Comparison of ENCODE assay signal across 8 cellular contexts in genomic region chr16:495127-495748, GRCh38. TPM values are rescaled to one million over a fixed set of nuclear protein-coding genes. Genes with fewer than 3 reads are reported as not detected.
DNase-seq lines count a peak whose midpoint lies in the region; ATAC-seq and TF ChIP-seq lines count a peak whose summit lies in the region.

No MANE protein-coding gene starts in this region.

- H3K4me1 ChIP-seq in HCT116 (ENCODE audit: control insufficient read depth in 1 of 2, insufficient read depth in 2 of 2, low read length in 2 of 2), result no peaks in the 10 kb centered on the region

- H3K9me2 ChIP-seq in HCT116 (ENCODE audit: insufficient read depth), result no peaks in the 10 kb centered on the region

- no peaks in the 10 kb centered on the region for H3K79me2 ChIP-seq in HCT116 (ENCODE audit: insufficient read depth, low read length)

- no peaks in the 10 kb centered on the region for H3K36me3 Mint-ChIP-seq in T-helper 17 cell (ENCODE audit: low read depth)

- no peak overlapping the region for H3K4me2 ChIP-seq in HCT116 (ENCODE audit: low read length)

- POLR2A ChIA-PET in HCT116 (lab: Charles Lee), result no interaction called here

- BruUV-seq in HCT116 (replicated peaks; lab: Mats Ljungman, UMichigan), result no TSS peak

- H3K27me3 ChIP-seq in HCT116 (ENCODE audit: insufficient read depth, low read length), result no peaks in the 10 kb centered on the region

- peak; percentile 84 for ATAC-seq in HCT116
- peak; percentile 27 for ATAC-seq in T-helper 17 cell
- peak; percentile 54 for ATAC-seq in stimulated activated naive CD8-positive, alpha-beta T cell treated with anti-CD3 and anti-CD28 coated beads, Interleukin-15, Interleukin-2, amounts not matched to agents 100 U/mL and 50 U/mL, for 24 hours
- no peak for ATAC-seq in HG03457 (IDR thresholded peaks at IDR 0.05; ENCODE audit: unreplicated experiment)
- ATAC-seq in HG02678 (IDR thresholded peaks at IDR 0.05; ENCODE audit: unreplicated experiment), result no peak

- no peaks in the 10 kb centered on the region for H3K9me3 ChIP-seq in HCT116 (ENCODE audit: control insufficient read depth in 1 of 2, insufficient read depth in 1 of 2, low read depth in 1 of 2, low read length in 2 of 2)
- H3K9me3 ChIP-seq in T-helper 17 cell (ENCODE audit: control insufficient read depth, low read length, poor library complexity, severe bottlenecking), result no peaks in the 10 kb centered on the region

- no peak overlapping the region for H3K4me3 ChIP-seq in HCT116 (replicated peaks in 1 of 2; ENCODE audit: low read depth in 1 of 2, low read length in 2 of 2)
- no peak overlapping the region for H3K4me3 ChIP-seq in foreskin fibroblast (ENCODE audit: low read depth in 1 of 2, low read length in 2 of 2)

- TF ChIP-seq CTCF in HCT116 (IDR thresholded peaks at IDR 0.05 in 2 of 3, conservative IDR thresholded peaks at IDR 0.05 in 1 of 3; ENCODE audit: borderline replicate concordance in 1 of 3, insufficient read depth in 1 of 3, low read depth in 2 of 3, low read length in 2 of 3), result peak in 2 of 3 experiments; percentile 30 to 46; a peak in 4 of 6 replicates
- TF ChIP-seq CTCF in foreskin fibroblast (IDR thresholded peaks at IDR 0.05; ENCODE audit: low read depth, low read length), result peak; percentile 57

- peaks cover 2% of the 10 kb centered on the region for H3K4me1 Mint-ChIP-seq in T-helper 17 cell

- no peak overlapping the region for H3K4me3 Mint-ChIP-seq in T-helper 17 cell

- intact Hi-C loops in HCT116 (cut with micrococcal nuclease), result loop anchor here (10.0 kb wide), 1 partner anchor 100 kb away; the partner anchor contains the start of gene NME4

- no peak overlapping the region for H3K27ac Mint-ChIP-seq in T-helper 17 cell

- no peak overlapping the region for H2AFZ ChIP-seq in HCT116 (ENCODE audit: low read depth, low read length, poor library complexity, severe bottlenecking)

- CTCF ChIA-PET in HCT116 (lab: Charles Lee), result interaction anchor here (1.4 kb wide), 1 partner anchor 103 kb away, joined by 3 read pairs; no protein-coding TSS in a partner anchor

- no peak overlapping the region for H3K9ac ChIP-seq in HCT116 (ENCODE audit: low read length)

- no peaks in the 10 kb centered on the region for H4K20me1 ChIP-seq in HCT116 (ENCODE audit: insufficient read depth)

- TF ChIP-seq RAD21 in HCT116 (IDR thresholded peaks at IDR 0.05; ENCODE audit: low read depth), result no peak

- H3K36me3 ChIP-seq in HCT116 (ENCODE audit: control insufficient read depth in 1 of 2, insufficient read depth in 2 of 2, low read length in 2 of 2), result no peaks in the 10 kb centered on the region

- no peak for TF ChIP-seq POLR2A in HCT116 (IDR thresholded peaks at IDR 0.05; ENCODE audit: borderline replicate concordance, extremely low read depth, insufficient read depth, insufficient read length)

- DNase-seq in NCI-H526 (lab: John Stamatoyannopoulos, UW), result peak; percentile 15 to 44
- no peak for DNase-seq in NCI-H526 treated with DMSO at 0.1 percent for 48 hours (lab: John Stamatoyannopoulos, UW)
- DNase-seq in HCT116 (ENCODE audit: low read depth, low spot score), result no peak
- DNase-seq in T-helper 17 cell, result no peak
- DNase-seq in foreskin fibroblast, result peak; percentile 12 to 58
- DNase-seq in stimulated activated naive CD8-positive, alpha-beta T cell treated with anti-CD3 and anti-CD28 coated beads, Interleukin-15, Interleukin-2, amounts not matched to agents 100 U/mL and 50 U/mL, for 24 hours, result peak; percentile 28

- RAD21 ChIA-PET in HCT116 (lab: Charles Lee; ENCODE audit: low non-redundant PET in 1 of 2, low total read pairs in 2 of 2, uncharacterized antibody in 2 of 2, unreplicated experiment in 2 of 2), result interaction anchor here in 1 of 2 experiments (0.6 kb wide), 1 partner anchor 57 kb away, joined by 5 read pairs; no protein-coding TSS in a partner anchor

- H3K27me3 Mint-ChIP-seq in T-helper 17 cell, result no peaks in the 10 kb centered on the region

- H3K27ac ChIP-seq in HCT116 (ENCODE audit: low read depth, low read length), result no peak overlapping the region

TF ChIP-seq in HCT116, 20 proteins besides CTCF, POLR2A, EP300 and RAD21:
- TF ChIP-seq CBX3 (IDR thresholded peaks at IDR 0.05; ENCODE audit: low read depth) (no peak), ZFX (IDR thresholded peaks at IDR 0.05) (no peak), EZH2phosphoT487 (IDR thresholded peaks at IDR 0.05; ENCODE audit: borderline replicate concordance) (no peak), REST (IDR thresholded peaks at IDR 0.05; ENCODE audit: low read depth) (no peak), ELF1 (IDR thresholded peaks at IDR 0.05; ENCODE audit: borderline replicate concordance, low read depth) (no peak), SIN3A (IDR thresholded peaks at IDR 0.05; ENCODE audit: low read depth) (no peak), SP1 (IDR thresholded peaks at IDR 0.05; ENCODE audit: low read depth) (no peak)

RNA-seq across cellular contexts. Expression of gene CAPN15, which starts 32.3 kb away (rescaled TPM):
- total RNA-seq in HCT116 (2021; ENCODE audit: unreplicated experiment) (39.0 TPM), T-helper 17 cell (10 to 100 TPM; 63.9 to 71.0 TPM)
- 17.9 and 22.9 TPM in 2 replicates for polyA plus RNA-seq in HCT116 (2012)

Comparison
In these comparisons a context has a peak if more than half of its experiments do, and no peak if none do; other contexts are left out.
1. DNase-seq: peak in NCI-H526 (2 of 2), foreskin fibroblast (2 of 2) and stimulated activated naive CD8-positive, alpha-beta T cell treated with anti-CD3 and anti-CD28 coated beads, Interleukin-15, Interleukin-2, amounts not matched to agents 100 U/mL and 50 U/mL, for 24 hours (single experiment); none in NCI-H526 treated with DMSO at 0.1 percent for 48 hours (single experiment), HCT116 (single experiment) and T-helper 17 cell (0 of 3).
2. ATAC-seq: peak in HCT116 (single experiment), T-helper 17 cell (single experiment) and stimulated activated naive CD8-positive, alpha-beta T cell treated with anti-CD3 and anti-CD28 coated beads, Interleukin-15, Interleukin-2, amounts not matched to agents 100 U/mL and 50 U/mL, for 24 hours (single experiment); none in HG03457 (single experiment) and HG02678 (single experiment).